In genomic region chr9:84750152-84750865, GRCh38 we compare ENCODE assay signal across 21 cellular contexts.
DNase-seq lines count a peak whose midpoint lies in the region; ATAC-seq and TF ChIP-seq lines count a peak whose summit lies in the region.
"Had no signal": no experiment of that assay in that cellular context is flagged by ENCODE, and none has a peak within 500 bp of the region (broad histone marks: within the 10 kb centered on the region; RNA-seq: fewer than 3 reads in every experiment).

No MANE protein-coding gene starts in this region.

- no peak overlapping the region for H3K27ac Mint-ChIP-seq in activated T-helper 17 cell treated with anti-CD3 and anti-CD28 coated beads, Interleukin-2, amount 50 U/mL, for 72 hours
- H3K27ac Mint-ChIP-seq: naive thymus-derived CD8-positive, alpha-beta T cell had no signal

- intact Hi-C loops in mucosa of descending colon (cut with DNase I, micrococcal nuclease) = no loop called here

- peak; percentile 42 for ATAC-seq in activated T-helper 17 cell treated with anti-CD3 and anti-CD28 coated beads, Interleukin-2, amount 50 U/mL, for 72 hours (replicated peaks)
- ATAC-seq in mucosa of descending colon (no peak), GM19395 (IDR thresholded peaks at IDR 0.05; ENCODE audit: unreplicated experiment) (no peak)
- ATAC-seq: naive thymus-derived CD8-positive, alpha-beta T cell had no signal

- H3K4me1 Mint-ChIP-seq in activated T-helper 17 cell treated with anti-CD3 and anti-CD28 coated beads, Interleukin-2, amount 50 U/mL, for 72 hours = peaks cover 24% of the 10 kb centered on the region
- H3K4me1 Mint-ChIP-seq: naive thymus-derived CD8-positive, alpha-beta T cell had no signal

- no peaks in the 10 kb centered on the region for H3K27me3 Mint-ChIP-seq in activated T-helper 17 cell treated with anti-CD3 and anti-CD28 coated beads, Interleukin-2, amount 50 U/mL, for 72 hours

- no peaks in the 10 kb centered on the region for H3K36me3 ChIP-seq in mucosa of descending colon (ENCODE audit: low read depth)
- H3K36me3 ChIP-seq: transverse colon had no signal

- no peaks in the 10 kb centered on the region for H3K4me1 ChIP-seq in mucosa of descending colon (ENCODE audit: low read depth)
- H3K4me1 ChIP-seq: transverse colon had no signal

- H3K36me3 Mint-ChIP-seq in activated T-helper 17 cell treated with anti-CD3 and anti-CD28 coated beads, Interleukin-2, amount 50 U/mL, for 72 hours (ENCODE audit: low read depth) = peaks cover 27% of the 10 kb centered on the region
- H3K36me3 Mint-ChIP-seq: naive thymus-derived CD8-positive, alpha-beta T cell had no signal

- TF ChIP-seq CTCF in mucosa of descending colon (IDR thresholded peaks at IDR 0.05) = no peak

- peak overlapping the region; percentile 6 for H3K4me3 Mint-ChIP-seq in activated T-helper 17 cell treated with anti-CD3 and anti-CD28 coated beads, Interleukin-2, amount 50 U/mL, for 72 hours
- H3K4me3 Mint-ChIP-seq: naive thymus-derived CD8-positive, alpha-beta T cell had no signal

- peak; percentile 38 for DNase-seq in H4 (ENCODE audit: low spot score)
- DNase-seq in fibroblast of gingiva (ENCODE audit: low read depth) = peak; percentile 87
- peak; percentile 19 for DNase-seq in stromal cell of bone marrow (ENCODE audit: low read depth)
- no peak for DNase-seq in SIG-M5 (lab: John Stamatoyannopoulos, UW)
- no peak for DNase-seq in mucosa of descending colon
- DNase-seq: activated CD4-positive, alpha-beta T cell treated with anti-CD3 and anti-CD28 coated beads for 1 hour; activated effector memory CD4-positive, alpha-beta T cell treated with Interleukin-2 at 50 U/mL for 16 hours; dermis blood vessel endothelial cell; DND-41; left cardiac atrium; naive thymus-derived CD8-positive, alpha-beta T cell; NCI-H1930; NCI-H226; NCI-H82; posterior cingulate gyrus; SHP77; stimulated activated CD4-positive, alpha-beta T cell treated with anti-CD3 and anti-CD28 coated beads, Interleukin-2, amount 100 ng/mL, for 24 hours; stimulated activated naive CD4-positive, alpha-beta T cell treated with Interleukin-2 at 50 U/mL for 16 hours; transverse colon had no signal

- no peak overlapping the region for H3K4me3 ChIP-seq in mucosa of descending colon
- H3K4me3 ChIP-seq: transverse colon had no signal

- no peaks in the 10 kb centered on the region for H3K9me3 Mint-ChIP-seq in activated T-helper 17 cell treated with anti-CD3 and anti-CD28 coated beads, Interleukin-2, amount 50 U/mL, for 72 hours
- H3K9me3 Mint-ChIP-seq: naive thymus-derived CD8-positive, alpha-beta T cell had no signal

- no peaks in the 10 kb centered on the region for H3K9me3 ChIP-seq in mucosa of descending colon
- H3K9me3 ChIP-seq: transverse colon had no signal

Comparison
In these comparisons a context has a peak if more than half of its experiments do, and no peak if none do; other contexts are left out.
1. DNase-seq: peak in H4 (single experiment), fibroblast of gingiva (single experiment) and stromal cell of bone marrow (single experiment); none in SIG-M5 (single experiment) and mucosa of descending colon (0 of 3).